Comparison of ENCODE assay signal across 10 cellular contexts in the genomic region with DNA sequence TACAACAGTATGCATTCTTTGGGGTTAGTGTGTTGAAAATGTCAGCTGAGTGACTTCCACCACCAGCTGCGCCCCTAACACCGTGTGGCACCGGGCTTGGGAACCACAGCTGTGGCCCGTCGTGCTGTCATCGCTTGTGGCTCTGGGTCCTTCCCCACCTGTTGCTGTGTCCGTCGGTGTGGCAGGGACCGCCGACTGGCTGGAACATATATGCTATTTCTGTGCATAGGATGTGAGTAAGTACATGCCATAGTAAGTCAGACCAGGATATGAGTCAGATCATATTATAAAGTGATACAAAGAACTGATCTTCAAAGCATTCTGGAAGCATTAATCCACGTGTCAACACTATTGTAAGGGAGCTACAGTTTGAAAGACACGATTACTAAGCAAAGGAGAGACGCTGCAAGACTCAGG. TPM values are rescaled to one million over a fixed set of nuclear protein-coding genes. Genes with fewer than 3 reads are reported as not detected.
DNase-seq lines count a peak whose midpoint lies in the region; ATAC-seq and TF ChIP-seq lines count a peak whose summit lies in the region.
"Had no signal": no experiment of that assay in that cellular context is flagged by ENCODE, and none has a peak within 500 bp of the region (broad histone marks: within the 10 kb centered on the region; RNA-seq: fewer than 3 reads in every experiment).

No MANE protein-coding gene starts in this region.

- POLR2A ChIA-PET in AG04450 (lab: Yijun Ruan, JAX) = interaction anchor here (0.6 to 0.8 kb wide), 2 partner anchors 10 to 13 kb away, joined by 3 read pairs; no protein-coding TSS in a partner anchor

- peak overlapping the region; percentile 55 for H3K27ac ChIP-seq in AG04450 (ENCODE audit: low read depth, low read length)
- H3K27ac ChIP-seq: SK-N-MC, thoracic aorta had no signal

- no peak for TF ChIP-seq CTCF in AG04450 (IDR thresholded peaks at IDR 0.05; ENCODE audit: low read depth, low read length)

- H3K9me3 Mint-ChIP-seq in activated naive CD4-positive, alpha-beta T cell treated with anti-CD3 and anti-CD28 coated beads, Interleukin-2, amount 50 U/mL, for 72 hours = no peaks in the 10 kb centered on the region

- CTCF ChIA-PET in AG04450 (lab: Charles Lee) = interaction anchor here (1.0 to 1.4 kb wide), 3 partner anchors 32 to 144 kb away, joined by 3 to 4 read pairs (median 3); partner anchors contain the start of gene EHD4

- no peaks in the 10 kb centered on the region for H3K9me3 ChIP-seq in AG04450 (ENCODE audit: control insufficient read depth, insufficient read depth, low read length)
- H3K9me3 ChIP-seq: thoracic aorta had no signal

- H3K4me3 ChIP-seq in AG04450 (ENCODE audit: low read depth, low read length) = no peak overlapping the region
- H3K4me3 ChIP-seq: SK-N-MC, thoracic aorta had no signal

- peaks cover 9 to 30% of the 10 kb centered on the region in 2 donors for H3K36me3 Mint-ChIP-seq in activated naive CD4-positive, alpha-beta T cell treated with anti-CD3 and anti-CD28 coated beads, Interleukin-2, amount 50 U/mL, for 72 hours

- peak overlapping the region; percentile 86 to 92 for H3K27ac Mint-ChIP-seq in activated naive CD4-positive, alpha-beta T cell treated with anti-CD3 and anti-CD28 coated beads, Interleukin-2, amount 50 U/mL, for 72 hours

- no peaks in the 10 kb centered on the region for H3K27me3 ChIP-seq in AG04450 (ENCODE audit: control insufficient read depth, insufficient read depth, low read length)

- peak; percentile 70 to 82 for ATAC-seq in activated naive CD4-positive, alpha-beta T cell treated with anti-CD3 and anti-CD28 coated beads, Interleukin-2, amount 50 U/mL, for 72 hours
- ATAC-seq in GM19328 (IDR thresholded peaks at IDR 0.05; ENCODE audit: unreplicated experiment) (no peak), HG03442 (IDR thresholded peaks at IDR 0.05; ENCODE audit: unreplicated experiment) (no peak)

- no peak for DNase-seq in AG04450 (ENCODE audit: low read depth, low spot score)
- peak; percentile 89 for DNase-seq in RPMI7951 (ENCODE audit: low read depth)
- DNase-seq in activated naive CD4-positive, alpha-beta T cell treated with anti-CD3 and anti-CD28 coated beads, Interleukin-2, amount 50 U/mL, for 72 hours (ENCODE audit: low spot score in 2 of 2) = peak; percentile 68 to 75
- DNase-seq in lung microvascular endothelial cell (ENCODE audit: low read depth in 2 of 2) = peak; percentile 83 to 93
- DNase-seq in occipital lobe (lab: John Stamatoyannopoulos, UW) = no peak
- no peak for DNase-seq in AG08396 (ENCODE audit: low spot score)

RNA-seq across cellular contexts. Expression of gene EHD4, which starts 31.9 kb away (rescaled TPM):
- polyA plus RNA-seq in AG04450 (2011; rRNA removed) = 19.3 and 22.4 TPM in 2 replicates
- polyA minus RNA-seq in AG04450 (2011; rRNA and poly(A)+ RNA removed) = 27.8 and 32.8 TPM in 2 replicates
- 35.3 and 43.4 TPM in 2 replicates for total RNA-seq in RPMI7951 (2014; rRNA removed; shearing (Covaris generic))
- total RNA-seq in activated naive CD4-positive, alpha-beta T cell treated with anti-CD3 and anti-CD28 coated beads, Interleukin-2, amount 50 U/mL, for 72 hours = 10 to 100 TPM; 25.3 to 60.0 TPM
- total RNA-seq in lung microvascular endothelial cell = 54.6 and 71.7 TPM in 2 replicates
- 2.2 TPM for total RNA-seq in occipital lobe

RNA-seq across cellular contexts. Expression of gene SPTBN5, which starts 46.6 kb away (rescaled TPM):
- polyA plus RNA-seq in AG04450 (2011; rRNA removed) = 0.14 and 0.30 TPM in 2 replicates
- 0.04 and 0.09 TPM in 2 replicates for polyA minus RNA-seq in AG04450 (2011; rRNA and poly(A)+ RNA removed)
- 1.7 and 1.9 TPM in 2 replicates for total RNA-seq in RPMI7951 (2014; rRNA removed; shearing (Covaris generic))
- total RNA-seq in activated naive CD4-positive, alpha-beta T cell treated with anti-CD3 and anti-CD28 coated beads, Interleukin-2, amount 50 U/mL, for 72 hours = 1 to 10 TPM in 1 of 2 donors, under 1 TPM in 1; 0.55 to 1.4 TPM
- total RNA-seq in lung microvascular endothelial cell (2.2 and 2.6 TPM in 2 replicates), occipital lobe (0.16 TPM)

Comparison
In these comparisons a context has a peak if more than half of its experiments do, and no peak if none do; other contexts are left out.
1. DNase-seq: peak in RPMI7951 (single experiment), activated naive CD4-positive, alpha-beta T cell treated with anti-CD3 and anti-CD28 coated beads, Interleukin-2, amount 50 U/mL, for 72 hours (2 of 2) and lung microvascular endothelial cell (2 of 2); none in AG04450 (single experiment), occipital lobe (single experiment) and AG08396 (single experiment).
2. ATAC-seq: peak in activated naive CD4-positive, alpha-beta T cell treated with anti-CD3 and anti-CD28 coated beads, Interleukin-2, amount 50 U/mL, for 72 hours (2 of 2); none in GM19328 (single experiment) and HG03442 (single experiment).